ENCODE assay signal across 1 cellular context in genomic region chr17:2871720-2872119, GRCh38.
TF ChIP-seq lines count a peak whose summit lies in the region.

No MANE protein-coding gene starts in this region.

TF ChIP-seq in IMR-90, 13 proteins besides CTCF, POLR2A, EP300 and RAD21 (continued from another document):
- TF ChIP-seq, protein P1, sequence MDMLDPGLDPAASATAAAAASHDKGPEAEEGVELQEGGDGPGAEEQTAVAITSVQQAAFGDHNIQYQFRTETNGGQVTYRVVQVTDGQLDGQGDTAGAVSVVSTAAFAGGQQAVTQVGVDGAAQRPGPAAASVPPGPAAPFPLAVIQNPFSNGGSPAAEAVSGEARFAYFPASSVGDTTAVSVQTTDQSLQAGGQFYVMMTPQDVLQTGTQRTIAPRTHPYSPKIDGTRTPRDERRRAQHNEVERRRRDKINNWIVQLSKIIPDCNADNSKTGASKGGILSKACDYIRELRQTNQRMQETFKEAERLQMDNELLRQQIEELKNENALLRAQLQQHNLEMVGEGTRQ (IDR thresholded peaks at IDR 0.05; ENCODE audit: low read depth, low read length) = no peak
- TF ChIP-seq RCOR1 (IDR thresholded peaks at IDR 0.05; ENCODE audit: insufficient replicate concordance, low read length) (no peak), BHLHE40 (IDR thresholded peaks at IDR 0.05; ENCODE audit: low read depth, low read length) (no peak), CHD1 (IDR thresholded peaks at IDR 0.05; ENCODE audit: low read depth, low read length) (no peak), FOS (IDR thresholded peaks at IDR 0.05; ENCODE audit: low read depth, low read length) (no peak), RFX5 (IDR thresholded peaks at IDR 0.05; ENCODE audit: low read depth, low read length) (no peak), CEBPB (IDR thresholded peaks at IDR 0.05; ENCODE audit: low read depth, low read length) (no peak)
- TF ChIP-seq, protein P2, sequence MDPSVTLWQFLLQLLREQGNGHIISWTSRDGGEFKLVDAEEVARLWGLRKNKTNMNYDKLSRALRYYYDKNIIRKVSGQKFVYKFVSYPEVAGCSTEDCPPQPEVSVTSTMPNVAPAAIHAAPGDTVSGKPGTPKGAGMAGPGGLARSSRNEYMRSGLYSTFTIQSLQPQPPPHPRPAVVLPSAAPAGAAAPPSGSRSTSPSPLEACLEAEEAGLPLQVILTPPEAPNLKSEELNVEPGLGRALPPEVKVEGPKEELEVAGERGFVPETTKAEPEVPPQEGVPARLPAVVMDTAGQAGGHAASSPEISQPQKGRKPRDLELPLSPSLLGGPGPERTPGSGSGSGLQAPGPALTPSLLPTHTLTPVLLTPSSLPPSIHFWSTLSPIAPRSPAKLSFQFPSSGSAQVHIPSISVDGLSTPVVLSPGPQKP (IDR thresholded peaks at IDR 0.05; ENCODE audit: borderline replicate concordance, low read depth, low read length) = no peak
